ENCODE assay signal across 9 cellular contexts in the genomic region with DNA sequence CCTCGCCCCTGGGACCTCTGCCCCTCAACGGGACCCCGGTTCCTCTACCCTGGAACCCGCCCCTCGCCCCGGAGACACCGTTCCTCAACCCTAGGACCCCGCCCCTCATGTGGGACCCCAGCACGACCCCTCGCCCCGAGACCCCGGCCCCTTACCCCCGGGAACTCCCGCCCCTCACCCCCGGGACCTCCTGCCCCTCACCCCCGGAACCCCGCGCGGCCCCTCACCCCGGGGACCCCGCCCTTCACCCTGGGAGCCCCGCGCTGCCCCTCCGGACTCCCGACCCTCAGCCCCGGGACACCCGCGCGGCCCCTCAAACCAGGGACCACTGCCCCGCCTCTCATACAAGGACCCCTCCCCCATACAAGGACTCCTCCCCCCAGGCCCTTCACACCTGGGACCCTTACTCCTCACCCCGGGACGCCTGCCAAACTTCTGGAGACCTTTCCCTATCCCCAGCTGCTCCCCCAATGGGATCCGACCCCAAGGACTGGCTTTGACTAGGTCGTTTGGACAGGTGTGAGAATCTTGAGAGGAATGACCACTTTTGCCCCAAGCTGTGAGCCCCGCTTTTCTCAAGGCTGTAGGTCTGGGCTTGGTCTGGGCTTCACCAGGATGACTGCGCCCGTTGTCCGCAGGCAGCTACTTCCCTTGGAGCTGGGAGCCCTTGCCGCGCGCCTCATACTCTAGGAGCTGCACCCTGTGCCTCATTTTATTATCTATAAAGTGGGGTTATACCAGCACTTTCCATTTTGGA. TPM values are rescaled to one million over a fixed set of nuclear protein-coding genes. Genes with fewer than 3 reads are reported as not detected.
DNase-seq lines count a peak whose midpoint lies in the region; ATAC-seq and FAIRE-seq lines count a peak whose summit lies in the region.
"Had no signal": no experiment of that assay in that cellular context is flagged by ENCODE, and none has a peak within 500 bp of the region (broad histone marks: within the 10 kb centered on the region; RNA-seq: fewer than 3 reads in every experiment).

No MANE protein-coding gene starts in this region.

- H3K27ac ChIP-seq in duodenal mucosa (ENCODE audit: low read depth, low read length) = peak overlapping the region; percentile 72
- peak overlapping the region; percentile 88 for H3K27ac ChIP-seq in temporal lobe (ENCODE audit: low read depth, low read length)

- FAIRE-seq in GM19239 (lab: Jason Lieb, UNC) = no peak
- FAIRE-seq: endometrium had no signal

- H3K4me1 Mint-ChIP-seq in activated CD4-positive, alpha-beta T cell treated with anti-CD3 and anti-CD28 coated beads for 36 hours = peaks cover 44% of the 10 kb centered on the region
- H3K4me1 Mint-ChIP-seq in memory B cell = peaks cover 26% of the 10 kb centered on the region

- POLR2A ChIA-PET in activated CD4-positive, alpha-beta T cell treated with anti-CD3 and anti-CD28 coated beads for 36 hours (lab: Charles Lee) = interaction anchor here (0.6 kb wide), 1 partner anchor 11 kb away, joined by 3 read pairs; no protein-coding TSS in a partner anchor

- H3K4me3 ChIP-seq in duodenal mucosa (ENCODE audit: low read depth in 1 of 2, low read length in 2 of 2) = peak overlapping the region; percentile 63 to 85

- peaks cover 0 to 7% of the 10 kb centered on the region in 2 donors for H3K36me3 ChIP-seq in duodenal mucosa (ENCODE audit: control insufficient read depth in 1 of 2, insufficient read depth in 2 of 2, low read length in 2 of 2)

- intact Hi-C loops in activated CD4-positive, alpha-beta T cell treated with anti-CD3 and anti-CD28 coated beads for 36 hours (cut with DNase I, micrococcal nuclease) = loop anchor here (2.0 to 10.0 kb wide), 6 partner anchors 98 to 815 kb away; partner anchors contain the start of genes YBEY (in 2 of the 2), C21orf58 (in 1 of the 2), COL6A1 (in 1 of the 2) and MCM3AP (in 1 of the 2)

- H3K27me3 ChIP-seq in duodenal mucosa (ENCODE audit: control insufficient read depth in 1 of 2, insufficient read depth in 2 of 2, low read length in 2 of 2) = no peaks in the 10 kb centered on the region

- DNase-seq in activated CD4-positive, alpha-beta T cell treated with anti-CD3 and anti-CD28 coated beads for 36 hours = peak; percentile 41
- no peak for DNase-seq in activated CD4-positive, alpha-beta T cell treated with anti-CD3 and anti-CD28 coated beads for 1 hour
- DNase-seq in T-helper 9 cell (peak; percentile 6), memory B cell (ENCODE audit: low spot score in 2 of 2) (peak in 1 of 2 donors; percentile 13), GM19239 (ENCODE audit: insufficient read length, low spot score) (no peak)

- H3K36me3 Mint-ChIP-seq in activated CD4-positive, alpha-beta T cell treated with anti-CD3 and anti-CD28 coated beads for 36 hours (ENCODE audit: low read depth) = peaks cover 33% of the 10 kb centered on the region
- peaks cover 5% of the 10 kb centered on the region for H3K36me3 Mint-ChIP-seq in memory B cell

- peak overlapping the region; percentile 67 to 71 for H3K9ac ChIP-seq in duodenal mucosa (ENCODE audit: low read depth in 1 of 2, low read length in 2 of 2)

- no peaks in the 10 kb centered on the region for H3K27me3 Mint-ChIP-seq in activated CD4-positive, alpha-beta T cell treated with anti-CD3 and anti-CD28 coated beads for 36 hours
- no peaks in the 10 kb centered on the region for H3K27me3 Mint-ChIP-seq in memory B cell

- no peak for ATAC-seq in activated CD4-positive, alpha-beta T cell treated with anti-CD3 and anti-CD28 coated beads for 36 hours
- no peak for ATAC-seq in memory B cell (ENCODE audit: low read depth)
- no peak for ATAC-seq in GM18498 (IDR thresholded peaks at IDR 0.05; ENCODE audit: unreplicated experiment)

- H3K9me3 Mint-ChIP-seq in activated CD4-positive, alpha-beta T cell treated with anti-CD3 and anti-CD28 coated beads for 36 hours (ENCODE audit: low read depth) = no peaks in the 10 kb centered on the region
- no peaks in the 10 kb centered on the region for H3K9me3 Mint-ChIP-seq in memory B cell

- CTCF ChIA-PET in activated CD4-positive, alpha-beta T cell treated with anti-CD3 and anti-CD28 coated beads for 36 hours (lab: Charles Lee) = interaction anchor here (0.6 to 1.6 kb wide), 2 partner anchors 41 to 94 kb away, joined by 3 to 4 read pairs; no protein-coding TSS in a partner anchor

- no peaks in the 10 kb centered on the region for H3K9me3 ChIP-seq in duodenal mucosa (ENCODE audit: control insufficient read depth in 1 of 2, low read length in 2 of 2)

- peaks cover 23 to 32% of the 10 kb centered on the region in 2 donors for H3K4me1 ChIP-seq in duodenal mucosa (ENCODE audit: control insufficient read depth in 1 of 2, insufficient read depth in 2 of 2, low read length in 2 of 2)

- peak overlapping the region; percentile 79 for H3K27ac Mint-ChIP-seq in activated CD4-positive, alpha-beta T cell treated with anti-CD3 and anti-CD28 coated beads for 36 hours
- H3K27ac Mint-ChIP-seq in memory B cell = peak overlapping the region; percentile 94

- peak overlapping the region; percentile 91 for H3K4me3 Mint-ChIP-seq in activated CD4-positive, alpha-beta T cell treated with anti-CD3 and anti-CD28 coated beads for 36 hours
- peak overlapping the region; percentile 94 for H3K4me3 Mint-ChIP-seq in memory B cell

RNA-seq across cellular contexts. Expression of gene DIP2A, which starts 0.8 kb away (rescaled TPM):
- total RNA-seq in activated CD4-positive, alpha-beta T cell treated with anti-CD3 and anti-CD28 coated beads for 36 hours = 10 to 100 TPM; 25.2 to 27.7 TPM
- 32.0 TPM for total RNA-seq in temporal lobe

Comparison
In these comparisons a context has a peak if more than half of its experiments do, and no peak if none do; other contexts are left out.
1. DNase-seq: peak in activated CD4-positive, alpha-beta T cell treated with anti-CD3 and anti-CD28 coated beads for 36 hours (single experiment) and T-helper 9 cell (single experiment); none in activated CD4-positive, alpha-beta T cell treated with anti-CD3 and anti-CD28 coated beads for 1 hour (single experiment) and GM19239 (single experiment).